Comparison of ENCODE assay signal across 16 cellular contexts in genomic region chr17:11736613-11737289, GRCh38.
A peak's percentile ranks its signal among the peaks of the same experiment; 100 is the strongest.
DNase-seq lines count a peak whose midpoint lies in the region; ATAC-seq, FAIRE-seq and TF ChIP-seq lines count a peak whose summit lies in the region.
"Had no signal": no experiment of that assay in that cellular context is flagged by ENCODE, and none has a peak within 500 bp of the region (broad histone marks: within the 10 kb centered on the region; RNA-seq: fewer than 3 reads in every experiment).

No MANE protein-coding gene starts in this region.

- H3K79me1 ChIP-seq in mesendoderm (ENCODE audit: low read length), result no peaks in the 10 kb centered on the region

- intact Hi-C loops in HepG2 (cut with micrococcal nuclease; ENCODE audit: unreplicated experiment) (no loop called here), right lobe of liver (cut with DNase I) (no loop called here), K562 (cut with micrococcal nuclease) (no loop called here), uterus (cut with DNase I; ENCODE audit: low total_unique reads) (no loop called here)

- H3K27ac ChIP-seq in HepG2 (ENCODE audit: extremely low read length, insufficient read depth, low read length) (no peak overlapping the region), right lobe of liver (no peak overlapping the region), K562 (ENCODE audit: extremely low read depth, low read depth, low read length) (no peak overlapping the region), mesendoderm (ENCODE audit: low read depth, low read length) (no peak overlapping the region), uterus (no peak overlapping the region)

- no peak for TF ChIP-seq RAD21 in HepG2 (CRISPR knock-in tag; IDR thresholded peaks at IDR 0.05)
- no peak for TF ChIP-seq RAD21 in K562 (CRISPR knock-in tag; conservative IDR thresholded peaks at IDR 0.05 in 1 of 2, IDR thresholded peaks at IDR 0.05 in 1 of 2)

- H3K4ac ChIP-seq in mesendoderm (ENCODE audit: low read depth, low read length), result no peak overlapping the region

- H3K36me3 ChIP-seq in HepG2 (replicated peaks in 1 of 2; ENCODE audit: control insufficient read depth in 1 of 2, insufficient read depth in 2 of 2, low read length in 2 of 2), result no peaks in the 10 kb centered on the region
- no peaks in the 10 kb centered on the region for H3K36me3 ChIP-seq in right lobe of liver
- no peaks in the 10 kb centered on the region for H3K36me3 ChIP-seq in K562 (ENCODE audit: control insufficient read depth, insufficient read depth, low read length)
- H3K36me3 ChIP-seq in mesendoderm (ENCODE audit: control insufficient read depth, insufficient read depth, low read length), result no peaks in the 10 kb centered on the region
- H3K36me3 ChIP-seq in uterus, result no peaks in the 10 kb centered on the region

- no peaks in the 10 kb centered on the region for H4K20me1 ChIP-seq in HepG2 (ENCODE audit: insufficient read depth, low read length)
- H4K20me1 ChIP-seq in K562 (replicated peaks; ENCODE audit: control insufficient read depth, insufficient read depth, low read length), result no peaks in the 10 kb centered on the region

- H2BK120ac ChIP-seq in mesendoderm (ENCODE audit: low read depth, low read length), result no peak overlapping the region

- no peak overlapping the region for H3K56ac ChIP-seq in mesendoderm (ENCODE audit: low read length)

- no peak for TF ChIP-seq CTCF in HepG2 (CRISPR knock-in tag; IDR thresholded peaks at IDR 0.05)
- TF ChIP-seq CTCF in right lobe of liver (IDR thresholded peaks at IDR 0.05), result no peak
- no peak for TF ChIP-seq CTCF in K562 (IDR thresholded peaks at IDR 0.05 in 2 of 3, conservative IDR thresholded peaks at IDR 0.05 in 1 of 3; ENCODE audit: insufficient read depth in 2 of 3, low read depth in 1 of 3, low read length in 3 of 3)
- TF ChIP-seq CTCF in uterus (IDR thresholded peaks at IDR 0.05), result no peak

- H3K9me3 ChIP-seq in HepG2 (ENCODE audit: low read length), result no peaks in the 10 kb centered on the region
- H3K9me3 ChIP-seq in right lobe of liver, result no peaks in the 10 kb centered on the region
- H3K9me3 ChIP-seq in K562 (replicated peaks; ENCODE audit: control insufficient read depth, insufficient read depth, low read depth, low read length), result no peaks in the 10 kb centered on the region
- no peaks in the 10 kb centered on the region for H3K9me3 ChIP-seq in uterus
- H3K9me3 ChIP-seq: Caco-2 had no signal

- CTCF ChIA-PET in HepG2 (lab: Yijun Ruan, JAX; ENCODE audit: low intra/inter-chr PET ratio, low total read pairs), result no interaction called here
- CTCF ChIA-PET in K562 (lab: Yijun Ruan, JAX; ENCODE audit: low intra/inter-chr PET ratio), result no interaction called here

- no peak overlapping the region for H3K18ac ChIP-seq in mesendoderm (ENCODE audit: low read length)

- ATAC-seq in HepG2 (no peak), right lobe of liver (no peak), K562 (no peak)
- ATAC-seq: GM12878 had no signal

- H3K9me1 ChIP-seq in K562 (ENCODE audit: control insufficient read depth, insufficient read depth, low read length), result no peaks in the 10 kb centered on the region

- H3K79me2 ChIP-seq in HepG2 (ENCODE audit: insufficient read depth, low read length) (no peaks in the 10 kb centered on the region), K562 (ENCODE audit: control insufficient read depth, insufficient read depth, low read length) (no peaks in the 10 kb centered on the region), mesendoderm (ENCODE audit: control insufficient read depth, insufficient read depth, low read length) (no peaks in the 10 kb centered on the region)

- no peak for DNase-seq in HepG2 (ENCODE audit: low spot score)
- DNase-seq in right lobe of liver, result no peak
- DNase-seq in K562 (ENCODE audit: extremely low read depth in 1 of 4, low spot score in 3 of 4), result peak in 2 of 4 experiments; percentile 5 to 9
- peak; percentile 18 for DNase-seq in mesendoderm
- no peak for DNase-seq in cerebellar cortex (ENCODE audit: low spot score)
- no peak for DNase-seq in NCI-H1417 treated with DMSO at 0.1 percent for 48 hours (lab: John Stamatoyannopoulos, UW)
- no peak for DNase-seq in CD1c-positive myeloid dendritic cell (ENCODE audit: extremely low spot score)
- no peak for DNase-seq in uterus
- DNase-seq: Caco-2, H9, NCI-H1417, NCI-H2029 treated with DMSO at 0.1 percent for 48 hours, NCI-H524, OCI-M1 had no signal

- no peak for FAIRE-seq in HepG2 (lab: Jason Lieb, UNC)
- FAIRE-seq in K562 (lab: Jason Lieb, UNC), result no peak
- FAIRE-seq: A204.1, GM12878 had no signal

- no peak overlapping the region for H3K4me3 ChIP-seq in HepG2 (replicated peaks in 1 of 3; ENCODE audit: insufficient read depth in 1 of 3, low read depth in 2 of 3, low read length in 3 of 3)
- no peak overlapping the region for H3K4me3 ChIP-seq in right lobe of liver
- H3K4me3 ChIP-seq in K562, result no peak overlapping the region
- no peak overlapping the region for H3K4me3 ChIP-seq in mesendoderm (ENCODE audit: low read length)
- H3K4me3 ChIP-seq in uterus, result no peak overlapping the region
- H3K4me3 ChIP-seq: GM12878 had no signal

- H3K27me3 ChIP-seq in HepG2 (ENCODE audit: control insufficient read depth in 1 of 2, insufficient read depth in 2 of 2, low read length in 2 of 2) (peaks cover 1 to 16% of the 10 kb centered on the region in 2 experiments; a peak in 2 of 5 replicates), right lobe of liver (no peaks in the 10 kb centered on the region), K562 (ENCODE audit: control insufficient read depth in 2 of 2, insufficient read depth in 2 of 2, low read length in 2 of 2) (peaks cover 0 to 4% of the 10 kb centered on the region in 2 experiments; a peak in 1 of 5 replicates), mesendoderm (ENCODE audit: insufficient read depth, low read length, poor library complexity) (no peaks in the 10 kb centered on the region), uterus (no peaks in the 10 kb centered on the region)

- BruUV-seq in HepG2 (replicated peaks; lab: Mats Ljungman, UMichigan) (no TSS peak), K562 (replicated peaks; lab: Mats Ljungman, UMichigan) (no TSS peak)

- no peak overlapping the region for H4K5ac ChIP-seq in mesendoderm (ENCODE audit: low read length)

- WGBS in HepG2 (ENCODE audit: low lambda C conversion rate), result 28% methylated on average over 9 of the region's 14 CpGs
- WGBS in right lobe of liver (ENCODE audit: insufficient coverage, low coverage, low lambda C conversion rate, missing lambda C conversion rate), result 62% methylated on average over 8 of the region's 14 CpGs
- 4% methylated on average over 9 of the region's 14 CpGs for WGBS in K562 (ENCODE audit: insufficient coverage, low coverage, missing lambda C conversion rate)
- WGBS in mesendoderm (ENCODE audit: extremely low coverage, insufficient coverage, low lambda C conversion rate), result no CpG with 5 or more reads among the region's 14 CpGs

- no peak overlapping the region for H4K8ac ChIP-seq in mesendoderm (ENCODE audit: low read depth, low read length)

- H2AFZ ChIP-seq in HepG2 (ENCODE audit: low read length) (no peak overlapping the region), K562 (ENCODE audit: low read depth, low read length) (no peak overlapping the region)

- no peak overlapping the region for H2BK15ac ChIP-seq in mesendoderm (replicated peaks; ENCODE audit: low read depth)

- no peak for TF ChIP-seq POLR2A in HepG2 (IDR thresholded peaks at IDR 0.05; ENCODE audit: insufficient read depth in 1 of 2, low read depth in 2 of 2, low read length in 2 of 2)
- no peak for TF ChIP-seq POLR2A in right lobe of liver (IDR thresholded peaks at IDR 0.05)
- TF ChIP-seq POLR2A in K562 (conservative IDR thresholded peaks at IDR 0.05), result no peak
- no peak for TF ChIP-seq POLR2A in uterus (IDR thresholded peaks at IDR 0.05)

- no peak overlapping the region for H2BK5ac ChIP-seq in mesendoderm (ENCODE audit: low read length)

- in situ Hi-C loops in HepG2 (cut with HindIII; ENCODE audit: extremely low pct_ligation_motif_present, low pct_unique_long_range_greater_than_20kb) (no loop called here), K562 (cut with MboI) (no loop called here)

- no peaks in the 10 kb centered on the region for H3K4me1 ChIP-seq in HepG2 (ENCODE audit: insufficient read depth, low read length)
- no peaks in the 10 kb centered on the region for H3K4me1 ChIP-seq in right lobe of liver
- H3K4me1 ChIP-seq in K562 (replicated peaks in 1 of 2; ENCODE audit: control insufficient read depth in 2 of 2, insufficient read depth in 2 of 2, low read length in 2 of 2), result no peaks in the 10 kb centered on the region; a peak in 2 of 5 replicates
- no peaks in the 10 kb centered on the region for H3K4me1 ChIP-seq in mesendoderm (ENCODE audit: control insufficient read depth, low read depth, low read length)
- no peaks in the 10 kb centered on the region for H3K4me1 ChIP-seq in uterus
- H3K4me1 ChIP-seq: Caco-2 had no signal

- H2AK5ac ChIP-seq in mesendoderm (ENCODE audit: low read length), result no peak overlapping the region

- TF ChIP-seq EP300 in HepG2 (IDR thresholded peaks at IDR 0.05; ENCODE audit: low read depth in 2 of 2, low read length in 2 of 2) (no peak), HepG2 (CRISPR knock-in tag; IDR thresholded peaks at IDR 0.05; ENCODE audit: borderline replicate concordance) (no peak), K562 (IDR thresholded peaks at IDR 0.05; ENCODE audit: low read length) (no peak)

- no peak overlapping the region for H3K23ac ChIP-seq in mesendoderm (ENCODE audit: low read length)

- H3K9ac ChIP-seq in HepG2 (ENCODE audit: insufficient read depth, low read depth, low read length), result no peak overlapping the region
- no peak overlapping the region for H3K9ac ChIP-seq in K562 (ENCODE audit: insufficient read depth in 1 of 2, low read depth in 2 of 2, low read length in 2 of 2)
- no peak overlapping the region for H3K9ac ChIP-seq in mesendoderm (ENCODE audit: low read length)

- POLR2A ChIA-PET in HepG2 (lab: Yijun Ruan, JAX) (no interaction called here), K562 (lab: Yijun Ruan, JAX) (interaction anchor here (0.6 to 0.7 kb wide), 2 partner anchors 47 to 979 kb away, joined by 3 to 4 read pairs; no protein-coding TSS in a partner anchor)

- H3K4me2 ChIP-seq in HepG2 (ENCODE audit: low read depth, low read length) (no peak overlapping the region), K562 (ENCODE audit: insufficient read depth, low read length) (peak overlapping the region; percentile 37), mesendoderm (ENCODE audit: low read length) (no peak overlapping the region)

TF ChIP-seq in HepG2, 621 proteins besides CTCF, POLR2A, EP300 and RAD21:
- peak in 1 of 2 experiments; percentile 66; a peak in 2 of 4 replicates for TF ChIP-seq MAFK (conservative IDR thresholded peaks at IDR 0.05 in 1 of 2, IDR thresholded peaks at IDR 0.05 in 1 of 2; ENCODE audit: low read length in 2 of 2)
- TF ChIP-seq ZNF572 (CRISPR knock-in tag; IDR thresholded peaks at IDR 0.05), result no peak
- TF ChIP-seq MAFF (IDR thresholded peaks at IDR 0.05; ENCODE audit: low read depth, low read length), result peak; percentile 54
TF ChIP-seq in HepG2: peak in this region for 2.

TF ChIP-seq in K562, 482 proteins besides CTCF, POLR2A, EP300 and RAD21 (continues in another document):
- TF ChIP-seq FOXP1 (CRISPR knock-in tag; IDR thresholded peaks at IDR 0.05), result no peak
- no peak for TF ChIP-seq GABPA (tag; conservative IDR thresholded peaks at IDR 0.05; ENCODE audit: low read depth)
- TF ChIP-seq HDAC8 (tag; IDR thresholded peaks at IDR 0.05), result no peak
- TF ChIP-seq ZNF766 (CRISPR knock-in tag; conservative IDR thresholded peaks at IDR 0.05), result no peak
- no peak for TF ChIP-seq ADNP (tag; IDR thresholded peaks at IDR 0.05)
- TF ChIP-seq PRMT5 (CRISPR knock-in tag; IDR thresholded peaks at IDR 0.05), result no peak
- TF ChIP-seq ZNF232 (CRISPR knock-in tag; IDR thresholded peaks at IDR 0.05), result no peak

Comparison
In these comparisons a context has a peak if more than half of its experiments do, and no peak if none do; other contexts are left out.
1. Of the 241 proteins assayed by ChIP-seq in both HepG2 and K562: peak only in HepG2: none; only in K562: MAFG and NFE2; in both: MAFF; in neither: 237; mixed calls (peak in some experiments, not most) for 1.